ENCODE assay signal across 30 cellular contexts in genomic region chr2:26527726-26528125, GRCh38. TPM values are rescaled to one million over a fixed set of nuclear protein-coding genes. Genes with fewer than 3 reads are reported as not detected.
"Had no signal": no experiment of that assay in that cellular context is flagged by ENCODE, and none has a peak within 500 bp of the region (broad histone marks: within the 10 kb centered on the region; RNA-seq: fewer than 3 reads in every experiment).

No MANE protein-coding gene starts in this region.

- H3K27me3 ChIP-seq: brain microvascular endothelial cell, MG63 had no signal

- ATAC-seq: activated CD8-positive, alpha-beta T cell treated with anti-CD3 and anti-CD28 coated beads for 36 hours; activated T-helper 17 cell treated with anti-CD3 and anti-CD28 coated beads, Interleukin-2, amount 50 U/mL, for 72 hours; Panc1 had no signal

- DNase-seq: activated CD4-positive, alpha-beta T cell treated with anti-CD3 and anti-CD28 coated beads for 1 hour; activated CD4-positive, alpha-beta T cell treated with anti-CD3 and anti-CD28 coated beads for 48 hours; activated CD4-positive, CD25-positive, alpha-beta regulatory T cell; activated CD8-positive, alpha-beta T cell treated with anti-CD3 and anti-CD28 coated beads for 36 hours; activated gamma-delta T cell treated with Interleukin-2 at 50 U/mL for 16 hours; activated naive CD4-positive, alpha-beta T cell treated with anti-CD3 and anti-CD28 coated beads, Interleukin-2, amount 50 U/mL, for 16 hours; activated naive CD8-positive, alpha-beta T cell treated with anti-CD3 and anti-CD28 coated beads for 36 hours; activated T-cell treated with anti-CD3 and anti-CD28 coated beads, Interleukin-2, amount 50 U/mL, for 48 hours; amniotic stem cell; brain microvascular endothelial cell; Kasumi-1; KG1; MG63; NCI-H1048; NCI-H1105 treated with DMSO at 0.1 percent for 48 hours; NCI-H1436 treated with DMSO at 0.1 percent for 48 hours; NCI-H1694 treated with DMSO at 0.1 percent for 48 hours; NCI-H2029; NCI-H345; NCI-H524 treated with DMSO at 0.1 percent for 48 hours; SHP77; SJCRH30; T1000; WERI-Rb-1 had no signal

- H3K36me3 ChIP-seq: brain microvascular endothelial cell, MG63, SJCRH30, WERI-Rb-1 had no signal

- H3K27ac ChIP-seq: brain microvascular endothelial cell, SJCRH30, SK-N-MC, WERI-Rb-1 had no signal

- H3K4me3 ChIP-seq: MG63, SJCRH30, SK-N-MC had no signal

- H3K4me1 ChIP-seq: SJCRH30 had no signal

- H3K9me3 ChIP-seq: MG63, SJCRH30 had no signal

RNA-seq across cellular contexts. Expression of gene OTOF, which starts 49.8 kb away (rescaled TPM):
- total RNA-seq: NCI-H460, RPMI7951 had no signal
- polyA plus RNA-seq: aorta had no signal
